In genomic region chr1:48080343-48081255, GRCh38 we compare ENCODE assay signal across 18 cellular contexts.
"Had no signal": no experiment of that assay in that cellular context is flagged by ENCODE, and none has a peak within 500 bp of the region (broad histone marks: within the 10 kb centered on the region; RNA-seq: fewer than 3 reads in every experiment).

No MANE protein-coding gene starts in this region.

- H3K36me3 Mint-ChIP-seq: stimulated activated memory B cell treated with anti-CD40 and anti-IgM and Interleukin-4, amounts not matched to agents 10 μg/mL and 1 μg/mL and 100 μg/mL, for 72 hours had no signal

- H3K9me3 ChIP-seq: ascending aorta, breast epithelium, ovary, uterus had no signal

- H3K4me3 ChIP-seq: ascending aorta, breast epithelium, hepatocyte, ovary, uterus had no signal

- H3K4me1 ChIP-seq: breast epithelium had no signal

- H3K27me3 ChIP-seq: ascending aorta, breast epithelium, hepatocyte, ovary, uterus had no signal

- H3K27ac Mint-ChIP-seq: activated naive CD4-positive, alpha-beta T cell treated with anti-CD3 and anti-CD28 coated beads for 36 hours; activated naive CD8-positive, alpha-beta T cell treated with anti-CD3 and anti-CD28 coated beads, Interleukin-2, amount 50 U/mL, for 24 hours; activated T-helper 17 cell treated with anti-CD3 and anti-CD28 coated beads, Interleukin-2, amount 50 U/mL, for 72 hours; stimulated activated memory B cell treated with anti-CD40 and anti-IgM and Interleukin-4, amounts not matched to agents 10 μg/mL and 1 μg/mL and 100 μg/mL, for 72 hours had no signal

- H3K4me1 Mint-ChIP-seq: activated naive CD8-positive, alpha-beta T cell treated with anti-CD3 and anti-CD28 coated beads, Interleukin-2, amount 50 U/mL, for 24 hours; activated T-helper 17 cell treated with anti-CD3 and anti-CD28 coated beads, Interleukin-2, amount 50 U/mL, for 72 hours had no signal

- H3K9me3 Mint-ChIP-seq: activated naive CD4-positive, alpha-beta T cell treated with anti-CD3 and anti-CD28 coated beads for 36 hours; activated naive CD8-positive, alpha-beta T cell treated with anti-CD3 and anti-CD28 coated beads, Interleukin-2, amount 50 U/mL, for 24 hours; activated T-helper 17 cell treated with anti-CD3 and anti-CD28 coated beads, Interleukin-2, amount 50 U/mL, for 72 hours; neural crest cell; stimulated activated memory B cell treated with anti-CD40 and anti-IgM and Interleukin-4, amounts not matched to agents 10 μg/mL and 1 μg/mL and 100 μg/mL, for 72 hours had no signal

- H3K27me3 Mint-ChIP-seq: stimulated activated memory B cell treated with anti-CD40 and anti-IgM and Interleukin-4, amounts not matched to agents 10 μg/mL and 1 μg/mL and 100 μg/mL, for 72 hours had no signal

- ATAC-seq: activated naive CD8-positive, alpha-beta T cell treated with anti-CD3 and anti-CD28 coated beads, Interleukin-2, amount 50 U/mL, for 24 hours; activated T-helper 17 cell treated with anti-CD3 and anti-CD28 coated beads, Interleukin-2, amount 50 U/mL, for 72 hours; stimulated activated memory B cell treated with anti-CD40 and anti-IgM and Interleukin-4, amounts not matched to agents 10 μg/mL and 1 μg/mL and 100 μg/mL, for 72 hours had no signal

- H3K27ac ChIP-seq: ascending aorta, breast epithelium, hepatocyte, ovary, uterus had no signal

- H3K36me3 ChIP-seq: ascending aorta, breast epithelium, ovary, uterus had no signal

- DNase-seq: activated CD4-positive, alpha-beta T cell treated with anti-CD3 and anti-CD28 coated beads for 1 hour; activated CD4-positive, alpha-beta T cell treated with anti-CD3 and anti-CD28 coated beads, Interleukin-2, amount 50 U/mL, for 4 hours; activated naive CD4-positive, alpha-beta T cell treated with anti-CD3 and anti-CD28 coated beads for 36 hours; activated naive CD8-positive, alpha-beta T cell treated with anti-CD3 and anti-CD28 coated beads, Interleukin-2, amount 50 U/mL, for 24 hours; cerebellar nuclear complex; dermis blood vessel endothelial cell; kidney; mesendoderm; ovary; T-helper 1 cell; T1000; uterus had no signal

- H3K4me3 Mint-ChIP-seq: activated naive CD4-positive, alpha-beta T cell treated with anti-CD3 and anti-CD28 coated beads for 36 hours; activated naive CD8-positive, alpha-beta T cell treated with anti-CD3 and anti-CD28 coated beads, Interleukin-2, amount 50 U/mL, for 24 hours; activated T-helper 17 cell treated with anti-CD3 and anti-CD28 coated beads, Interleukin-2, amount 50 U/mL, for 72 hours; neural crest cell; stimulated activated memory B cell treated with anti-CD40 and anti-IgM and Interleukin-4, amounts not matched to agents 10 μg/mL and 1 μg/mL and 100 μg/mL, for 72 hours had no signal
